In genomic region chr21:44054710-44055109, GRCh38 we compare ENCODE assay signal across 10 cellular contexts. TPM values are rescaled to one million over a fixed set of nuclear protein-coding genes. Genes with fewer than 3 reads are reported as not detected.
A peak's percentile ranks its signal among the peaks of the same experiment; 100 is the strongest.
DNase-seq lines count a peak whose midpoint lies in the region; ATAC-seq and TF ChIP-seq lines count a peak whose summit lies in the region.
"Had no signal": no experiment of that assay in that cellular context is flagged by ENCODE, and none has a peak within 500 bp of the region (broad histone marks: within the 10 kb centered on the region; RNA-seq: fewer than 3 reads in every experiment).

No MANE protein-coding gene starts in this region.

- H3K4me1 ChIP-seq in trophoblast cell (ENCODE audit: control insufficient read depth in 1 of 2, insufficient read depth in 2 of 2, low read length in 2 of 2) (no peaks in the 10 kb centered on the region), body of pancreas (peaks cover 26% of the 10 kb centered on the region)
- H3K4me1 ChIP-seq: breast epithelium had no signal

- H3K79me1 ChIP-seq in trophoblast cell (ENCODE audit: low read length) = no peaks in the 10 kb centered on the region

- H3K9me3 ChIP-seq in trophoblast cell (ENCODE audit: insufficient read depth, low read depth, low read length) = no peaks in the 10 kb centered on the region
- H3K9me3 ChIP-seq in body of pancreas = no peaks in the 10 kb centered on the region
- H3K9me3 ChIP-seq: breast epithelium had no signal

- no peak overlapping the region for H3K4ac ChIP-seq in trophoblast cell (ENCODE audit: low read depth, low read length)

- H4K91ac ChIP-seq in trophoblast cell (ENCODE audit: low read depth, low read length) = no peak overlapping the region

- H3K23ac ChIP-seq in trophoblast cell (ENCODE audit: low read length) = no peak overlapping the region

- H2BK5ac ChIP-seq in trophoblast cell (ENCODE audit: low read depth, low read length, poor library complexity) = no peak overlapping the region

- intact Hi-C loops in body of pancreas (cut with DNase I) = no loop called here

- H3K27me3 Mint-ChIP-seq in endothelial cell (ENCODE audit: unreplicated experiment) = peaks cover 6% of the 10 kb centered on the region
- H3K27me3 Mint-ChIP-seq in natural killer cell treated with Interleukin-12 subunit alpha and Interleukin-12 subunit beta and Interleukin-15 and Interleukin-18, amount 100 ng/mL, for 72 hours = no peaks in the 10 kb centered on the region

- no peak overlapping the region for H2AK5ac ChIP-seq in trophoblast cell (ENCODE audit: low read length)

- H4K8ac ChIP-seq in trophoblast cell (ENCODE audit: low read depth, low read length) = no peak overlapping the region

- peaks cover 30% of the 10 kb centered on the region for H3K36me3 Mint-ChIP-seq in endothelial cell (ENCODE audit: low read depth, unreplicated experiment)
- H3K36me3 Mint-ChIP-seq in natural killer cell treated with Interleukin-12 subunit alpha and Interleukin-12 subunit beta and Interleukin-15 and Interleukin-18, amount 100 ng/mL, for 72 hours = peaks cover 24% of the 10 kb centered on the region

- no peak overlapping the region for H3K9ac ChIP-seq in trophoblast cell (ENCODE audit: low read length)

- TF ChIP-seq POLR2A in body of pancreas (IDR thresholded peaks at IDR 0.05) = no peak

- H2BK12ac ChIP-seq in trophoblast cell (ENCODE audit: low read length) = no peak overlapping the region

- H3K18ac ChIP-seq in trophoblast cell (ENCODE audit: low read length) = no peak overlapping the region

- H2AFZ ChIP-seq in trophoblast cell (ENCODE audit: insufficient read depth, low read length, poor library complexity) = no peak overlapping the region

- H3K14ac ChIP-seq in trophoblast cell (ENCODE audit: low read length) = no peak overlapping the region

- no peak overlapping the region for H3K27ac ChIP-seq in trophoblast cell (ENCODE audit: low read depth, low read length)
- no peak overlapping the region for H3K27ac ChIP-seq in body of pancreas

- H3K27me3 ChIP-seq in trophoblast cell (ENCODE audit: insufficient read depth, low read length) (no peaks in the 10 kb centered on the region), body of pancreas (no peaks in the 10 kb centered on the region)
- H3K27me3 ChIP-seq: breast epithelium had no signal

- TF ChIP-seq CTCF in endothelial cell (IDR thresholded peaks at IDR 0.05; ENCODE audit: unreplicated experiment) (no peak), body of pancreas (IDR thresholded peaks at IDR 0.05) (no peak)

- H3K27ac Mint-ChIP-seq in endothelial cell (ENCODE audit: unreplicated experiment) = no peak overlapping the region
- peak overlapping the region; percentile 22 to 77 for H3K27ac Mint-ChIP-seq in natural killer cell treated with Interleukin-12 subunit alpha and Interleukin-12 subunit beta and Interleukin-15 and Interleukin-18, amount 100 ng/mL, for 72 hours

- H2BK120ac ChIP-seq in trophoblast cell (ENCODE audit: insufficient read depth, low read length, poor library complexity) = no peak overlapping the region

- ATAC-seq in natural killer cell treated with Interleukin-12 subunit alpha and Interleukin-12 subunit beta and Interleukin-15 and Interleukin-18, amount 100 ng/mL, for 72 hours = no peak
- no peak for ATAC-seq in body of pancreas

- DNase-seq in AG08395 (ENCODE audit: low spot score) (peak; percentile 5), LHCN-M2 (ENCODE audit: low read depth) (peak; percentile 81), endothelial cell (ENCODE audit: low spot score) (no peak), NCI-H187 (lab: John Stamatoyannopoulos, UW) (no peak), trophoblast cell (no peak), body of pancreas (no peak)
- DNase-seq in natural killer cell treated with Interleukin-12 subunit alpha and Interleukin-12 subunit beta and Interleukin-15 and Interleukin-18, amount 100 ng/mL, for 72 hours (ENCODE audit: low spot score) = no peak
- no peak for DNase-seq in stimulated activated CD4-positive, alpha-beta T cell treated with anti-CD3 and anti-CD28 coated beads, Interleukin-12 subunit alpha, Interleukin-12 subunit beta, amount 100 ng/mL, for 4 hours
- DNase-seq: NCI-H524 had no signal

- H3K4me2 ChIP-seq in trophoblast cell (ENCODE audit: low read length) = no peak overlapping the region

- H4K12ac ChIP-seq in trophoblast cell (ENCODE audit: low read depth, low read length) = no peak overlapping the region

- peaks cover 5% of the 10 kb centered on the region for H3K4me1 Mint-ChIP-seq in endothelial cell (ENCODE audit: unreplicated experiment)
- peaks cover 43 to 46% of the 10 kb centered on the region in 2 donors for H3K4me1 Mint-ChIP-seq in natural killer cell treated with Interleukin-12 subunit alpha and Interleukin-12 subunit beta and Interleukin-15 and Interleukin-18, amount 100 ng/mL, for 72 hours (ENCODE audit: low read depth in 2 of 2)

- H3K4me3 ChIP-seq in trophoblast cell (ENCODE audit: low read depth, low read length) (no peak overlapping the region), body of pancreas (no peak overlapping the region)
- H3K4me3 ChIP-seq: breast epithelium had no signal

- H3K9me3 Mint-ChIP-seq in endothelial cell (ENCODE audit: unreplicated experiment) = no peaks in the 10 kb centered on the region
- no peaks in the 10 kb centered on the region for H3K9me3 Mint-ChIP-seq in natural killer cell treated with Interleukin-12 subunit alpha and Interleukin-12 subunit beta and Interleukin-15 and Interleukin-18, amount 100 ng/mL, for 72 hours

- peaks cover 22 to 29% of the 10 kb centered on the region in 2 experiments for H3K36me3 ChIP-seq in trophoblast cell (ENCODE audit: control insufficient read depth in 1 of 2, insufficient read depth in 2 of 2, low read length in 2 of 2)
- H3K36me3 ChIP-seq in body of pancreas (replicated peaks in 1 of 2; ENCODE audit: insufficient read depth in 1 of 2, low read depth in 2 of 2) = peaks cover 0 to 2% of the 10 kb centered on the region in 2 donors
- H3K36me3 ChIP-seq: breast epithelium had no signal

- no CpG with 5 or more reads among the region's 5 CpGs for WGBS in trophoblast cell (ENCODE audit: extremely low coverage, insufficient coverage, insufficient read length)
- 89% methylated on average over 5 of the region's 5 CpGs for WGBS in body of pancreas, 2 donors

- H3K79me2 ChIP-seq in trophoblast cell (ENCODE audit: control insufficient read depth, insufficient read depth, low read length, poor library complexity) = no peaks in the 10 kb centered on the region

- H3K4me3 Mint-ChIP-seq in endothelial cell (ENCODE audit: unreplicated experiment) = peak overlapping the region; percentile 17
- no peak overlapping the region for H3K4me3 Mint-ChIP-seq in natural killer cell treated with Interleukin-12 subunit alpha and Interleukin-12 subunit beta and Interleukin-15 and Interleukin-18, amount 100 ng/mL, for 72 hours

RNA-seq across cellular contexts. Expression of gene TRAPPC10, which starts 42.6 kb away (rescaled TPM):
- total RNA-seq in LHCN-M2 (2014; rRNA removed) = 21.0 and 21.4 TPM in 2 replicates
- 14.2 TPM for polyA plus RNA-seq in LHCN-M2 (2012)
- total RNA-seq in endothelial cell (ENCODE audit: unreplicated experiment) = 28.4 TPM
- 100 to 1,000 TPM in 1 of 2 donors, 10 to 100 TPM in 1; 90.3 to 148 TPM for total RNA-seq in natural killer cell treated with Interleukin-12 subunit alpha and Interleukin-12 subunit beta and Interleukin-15 and Interleukin-18, amount 100 ng/mL, for 72 hours
- polyA plus RNA-seq in trophoblast cell (2013) = 19.1 and 20.0 TPM in 2 replicates
- total RNA-seq in body of pancreas = 10 to 100 TPM; 10.9 to 26.4 TPM

RNA-seq across cellular contexts. Expression of gene PWP2, which starts 52.5 kb away (rescaled TPM):
- total RNA-seq in LHCN-M2 (2014; rRNA removed) = 28.0 and 36.8 TPM in 2 replicates
- 10.0 TPM for polyA plus RNA-seq in LHCN-M2 (2012)
- 11.0 TPM for total RNA-seq in endothelial cell (ENCODE audit: unreplicated experiment)
- total RNA-seq in natural killer cell treated with Interleukin-12 subunit alpha and Interleukin-12 subunit beta and Interleukin-15 and Interleukin-18, amount 100 ng/mL, for 72 hours = 10 to 100 TPM; 31.4 to 69.6 TPM
- polyA plus RNA-seq in trophoblast cell (2013) = 0.50 and 0.52 TPM in 2 replicates
- total RNA-seq in body of pancreas = 10 to 100 TPM in 1 of 2 donors, 1 to 10 TPM in 1; 6.5 to 14.5 TPM

Comparison
In these comparisons a context has a peak if more than half of its experiments do, and no peak if none do; other contexts are left out.
1. DNase-seq: peak in AG08395 (single experiment) and LHCN-M2 (single experiment); none in endothelial cell (single experiment), natural killer cell treated with Interleukin-12 subunit alpha and Interleukin-12 subunit beta and Interleukin-15 and Interleukin-18, amount 100 ng/mL, for 72 hours (single experiment), NCI-H187 (0 of 2), trophoblast cell (0 of 2), body of pancreas (0 of 4) and stimulated activated CD4-positive, alpha-beta T cell treated with anti-CD3 and anti-CD28 coated beads, Interleukin-12 subunit alpha, Interleukin-12 subunit beta, amount 100 ng/mL, for 4 hours (single experiment).